In genomic region chr2:48445091-48445725, GRCh38 we compare ENCODE assay signal across 27 cellular contexts. TPM values are rescaled to one million over a fixed set of nuclear protein-coding genes. Genes with fewer than 3 reads are reported as not detected.
A peak's percentile ranks its signal among the peaks of the same experiment; 100 is the strongest.
DNase-seq lines count a peak whose midpoint lies in the region; TF ChIP-seq lines count a peak whose summit lies in the region.
"Had no signal": no experiment of that assay in that cellular context is flagged by ENCODE, and none has a peak within 500 bp of the region (broad histone marks: within the 10 kb centered on the region; RNA-seq: fewer than 3 reads in every experiment).

No MANE protein-coding gene starts in this region.

- whole genome bisulfite sequencing in hepatocyte (ENCODE audit: low lambda C conversion rate, missing lambda C conversion rate), result 77% methylated on average over 3 of the region's 3 CpGs

- H3K9me2 ChIP-seq in PC-9 (ENCODE audit: insufficient read depth) (no peaks in the 10 kb centered on the region), hepatocyte (replicated peaks; ENCODE audit: insufficient read depth) (no peaks in the 10 kb centered on the region)

- intact Hi-C loops in PC-9 (cut with micrococcal nuclease; ENCODE audit: unreplicated experiment), result no loop called here
- intact Hi-C loops in CD4-positive, alpha-beta memory T cell (cut with micrococcal nuclease), result no loop called here

- H3K9me3 Mint-ChIP-seq in activated naive CD4-positive, alpha-beta T cell treated with anti-CD3 and anti-CD28 coated beads, Interleukin-2, amount 50 U/mL, for 24 hours, result no peaks in the 10 kb centered on the region
- H3K9me3 Mint-ChIP-seq in activated naive CD4-positive, alpha-beta T cell treated with anti-CD3 and anti-CD28 coated beads, Interleukin-2, amount 10 ng/mL, durations not matched to agents 7 days and 5 days, result no peaks in the 10 kb centered on the region
- H3K9me3 Mint-ChIP-seq in type B pancreatic cell, result no peaks in the 10 kb centered on the region
- no peaks in the 10 kb centered on the region for H3K9me3 Mint-ChIP-seq in CD4-positive, alpha-beta memory T cell
- no peaks in the 10 kb centered on the region for H3K9me3 Mint-ChIP-seq in chondrocyte (ENCODE audit: low read depth)
- H3K9me3 Mint-ChIP-seq: brain; dendritic cell treated with granulocyte-macrophage colony-stimulating factor and Interleukin-4, amounts not matched to agents 40 ng/mL and 50 ng/mL, for 4 days; memory B cell; naive B cell; stimulated activated naive CD8-positive, alpha-beta T cell treated with anti-CD3 and anti-CD28 coated beads, Interleukin-15, amount 100 ng/mL, for 72 hours; T-helper 2 cell treated with Interferon-gamma antibody and Interleukin-4, amounts not matched to agents 5 μg/mL and 100 μg/mL, for 36 hours had no signal

- no peak for DNase-seq in activated naive CD4-positive, alpha-beta T cell treated with anti-CD3 and anti-CD28 coated beads, Interleukin-2, amount 10 ng/mL, durations not matched to agents 7 days and 5 days
- DNase-seq in PC-9 (peak; percentile 16 to 81), hepatocyte (ENCODE audit: low spot score) (peak; percentile 33), type B pancreatic cell (ENCODE audit: extremely low spot score, unreplicated experiment) (no peak), chondrocyte (ENCODE audit: low spot score) (no peak), H4 (ENCODE audit: low spot score) (no peak)
- no peak for DNase-seq in CD4-positive, alpha-beta memory T cell
- DNase-seq: activated CD4-positive, CD25-positive, alpha-beta regulatory T cell; activated CD8-positive, alpha-beta T cell treated with anti-CD3 and anti-CD28 coated beads, Interleukin-2, amount 10 ng/mL, durations not matched to agents 7 days and 5 days; DMS153; foreskin fibroblast; naive B cell; NCI-H1105; NCI-H524 treated with DMSO at 0.1 percent for 48 hours; OCI-M1; posterior cingulate gyrus; stimulated activated CD4-positive, alpha-beta T cell treated with anti-CD3 and anti-CD28 coated beads, Interleukin-2, amount 100 ng/mL, for 48 hours; stimulated activated naive CD8-positive, alpha-beta T cell treated with anti-CD3 and anti-CD28 coated beads, Interleukin-15, amount 100 ng/mL, for 72 hours; upper lobe of right lung had no signal

- H3K27ac ChIP-seq in PC-9 (no peak overlapping the region), hepatocyte (peak overlapping the region; percentile 2)
- no peak overlapping the region for H3K27ac ChIP-seq in CD4-positive, alpha-beta memory T cell (ENCODE audit: low read depth, low read length)
- H3K27ac ChIP-seq: C4-2B, HL-60, upper lobe of right lung had no signal

- H3K4me1 ChIP-seq in PC-9 (replicated peaks; ENCODE audit: insufficient read depth) (peaks cover 66% of the 10 kb centered on the region), hepatocyte (ENCODE audit: insufficient read depth) (peaks cover 27% of the 10 kb centered on the region)
- H3K4me1 ChIP-seq in CD4-positive, alpha-beta memory T cell (ENCODE audit: insufficient read depth, low read length), result peaks cover 78% of the 10 kb centered on the region

- H3K9me3 ChIP-seq in PC-9 (ENCODE audit: insufficient read depth, low read depth) (no peaks in the 10 kb centered on the region), hepatocyte (ENCODE audit: low read depth) (no peaks in the 10 kb centered on the region)
- H3K9me3 ChIP-seq in CD4-positive, alpha-beta memory T cell (ENCODE audit: control insufficient read depth in 1 of 2, low read length in 2 of 2), result no peaks in the 10 kb centered on the region
- H3K9me3 ChIP-seq: upper lobe of right lung had no signal

- H3K27ac Mint-ChIP-seq in activated naive CD4-positive, alpha-beta T cell treated with anti-CD3 and anti-CD28 coated beads, Interleukin-2, amount 50 U/mL, for 24 hours, result peak overlapping the region; percentile 43
- H3K27ac Mint-ChIP-seq in activated naive CD4-positive, alpha-beta T cell treated with anti-CD3 and anti-CD28 coated beads, Interleukin-2, amount 10 ng/mL, durations not matched to agents 7 days and 5 days, result no peak overlapping the region
- H3K27ac Mint-ChIP-seq in type B pancreatic cell, result peak overlapping the region; percentile 61
- H3K27ac Mint-ChIP-seq in CD4-positive, alpha-beta memory T cell, result peak overlapping the region in 2 of 7 donors; percentile 49 to 62
- H3K27ac Mint-ChIP-seq in chondrocyte (ENCODE audit: unreplicated experiment), result no peak overlapping the region
- H3K27ac Mint-ChIP-seq: activated CD8-positive, alpha-beta T cell treated with anti-CD3 and anti-CD28 coated beads, Interleukin-2, amount 10 ng/mL, durations not matched to agents 7 days and 5 days; brain; dendritic cell treated with granulocyte-macrophage colony-stimulating factor and Interleukin-4, amounts not matched to agents 40 ng/mL and 50 ng/mL, for 4 days; memory B cell had no signal

- H3K79me2 ChIP-seq in PC-9 (ENCODE audit: low read depth) (peaks cover 71% of the 10 kb centered on the region), hepatocyte (peaks cover 72% of the 10 kb centered on the region)

- no peaks in the 10 kb centered on the region for H3K36me3 Mint-ChIP-seq in activated naive CD4-positive, alpha-beta T cell treated with anti-CD3 and anti-CD28 coated beads, Interleukin-2, amount 50 U/mL, for 24 hours
- peaks cover 13% of the 10 kb centered on the region for H3K36me3 Mint-ChIP-seq in activated naive CD4-positive, alpha-beta T cell treated with anti-CD3 and anti-CD28 coated beads, Interleukin-2, amount 10 ng/mL, durations not matched to agents 7 days and 5 days
- H3K36me3 Mint-ChIP-seq in type B pancreatic cell (no peaks in the 10 kb centered on the region), chondrocyte (ENCODE audit: low read depth) (peaks cover 2% of the 10 kb centered on the region)
- H3K36me3 Mint-ChIP-seq in CD4-positive, alpha-beta memory T cell, result peaks cover 0 to 9% of the 10 kb centered on the region in 2 donors

- H3K27me3 ChIP-seq in PC-9 (ENCODE audit: insufficient read depth, low read depth) (no peaks in the 10 kb centered on the region), hepatocyte (no peaks in the 10 kb centered on the region)
- H3K27me3 ChIP-seq in CD4-positive, alpha-beta memory T cell (ENCODE audit: insufficient read depth, low read length), result no peaks in the 10 kb centered on the region
- H3K27me3 ChIP-seq: upper lobe of right lung had no signal

- H4K20me1 ChIP-seq in PC-9 (ENCODE audit: insufficient read depth), result peaks cover 5% of the 10 kb centered on the region; the same call in 1 of the 2 replicates
- H4K20me1 ChIP-seq in hepatocyte (ENCODE audit: insufficient read depth, poor library complexity, severe bottlenecking), result no peaks in the 10 kb centered on the region

- TF ChIP-seq CTCF in PC-9 (conservative IDR thresholded peaks at IDR 0.05), result no peak
- TF ChIP-seq CTCF in hepatocyte (IDR thresholded peaks at IDR 0.05; ENCODE audit: poor library complexity), result no peak
- no peak for TF ChIP-seq CTCF in type B pancreatic cell (conservative IDR thresholded peaks at IDR 0.05)
- no peak for TF ChIP-seq CTCF in chondrocyte (IDR thresholded peaks at IDR 0.05)

- BruUV-seq in PC-9 (replicated peaks; lab: Mats Ljungman, UMichigan), result no TSS peak

- no peak overlapping the region for H3K4me3 Mint-ChIP-seq in activated naive CD4-positive, alpha-beta T cell treated with anti-CD3 and anti-CD28 coated beads, Interleukin-2, amount 50 U/mL, for 24 hours
- no peak overlapping the region for H3K4me3 Mint-ChIP-seq in activated naive CD4-positive, alpha-beta T cell treated with anti-CD3 and anti-CD28 coated beads, Interleukin-2, amount 10 ng/mL, durations not matched to agents 7 days and 5 days
- H3K4me3 Mint-ChIP-seq in type B pancreatic cell (peak overlapping the region; percentile 60), chondrocyte (ENCODE audit: unreplicated experiment) (no peak overlapping the region)
- no peak overlapping the region for H3K4me3 Mint-ChIP-seq in CD4-positive, alpha-beta memory T cell
- H3K4me3 Mint-ChIP-seq: activated CD8-positive, alpha-beta T cell treated with anti-CD3 and anti-CD28 coated beads, Interleukin-2, amount 10 ng/mL, durations not matched to agents 7 days and 5 days; brain; dendritic cell treated with granulocyte-macrophage colony-stimulating factor and Interleukin-4, amounts not matched to agents 40 ng/mL and 50 ng/mL, for 4 days; memory B cell; stimulated activated naive CD8-positive, alpha-beta T cell treated with anti-CD3 and anti-CD28 coated beads, Interleukin-15, amount 100 ng/mL, for 72 hours; T-helper 2 cell treated with Interferon-gamma antibody and Interleukin-4, amounts not matched to agents 5 μg/mL and 100 μg/mL, for 36 hours had no signal

- H3F3A ChIP-seq in PC-9 (ENCODE audit: insufficient read depth, low read depth), result peaks cover 32% of the 10 kb centered on the region

- H2AFZ ChIP-seq in PC-9, result no peak overlapping the region
- H2AFZ ChIP-seq in hepatocyte, result no peak overlapping the region

- H3K4me2 ChIP-seq in PC-9, result peak overlapping the region; percentile 28
- peak overlapping the region; percentile 15 for H3K4me2 ChIP-seq in hepatocyte

- H3K27me3 Mint-ChIP-seq in activated naive CD4-positive, alpha-beta T cell treated with anti-CD3 and anti-CD28 coated beads, Interleukin-2, amount 50 U/mL, for 24 hours, result no peaks in the 10 kb centered on the region
- H3K27me3 Mint-ChIP-seq in activated naive CD4-positive, alpha-beta T cell treated with anti-CD3 and anti-CD28 coated beads, Interleukin-2, amount 10 ng/mL, durations not matched to agents 7 days and 5 days, result no peaks in the 10 kb centered on the region
- H3K27me3 Mint-ChIP-seq in type B pancreatic cell (no peaks in the 10 kb centered on the region), chondrocyte (ENCODE audit: low read depth) (no peaks in the 10 kb centered on the region)
- H3K27me3 Mint-ChIP-seq in CD4-positive, alpha-beta memory T cell, result no peaks in the 10 kb centered on the region
- H3K27me3 Mint-ChIP-seq: dendritic cell treated with granulocyte-macrophage colony-stimulating factor and Interleukin-4, amounts not matched to agents 40 ng/mL and 50 ng/mL, for 4 days; memory B cell; naive B cell; stimulated activated naive CD8-positive, alpha-beta T cell treated with anti-CD3 and anti-CD28 coated beads, Interleukin-15, amount 100 ng/mL, for 72 hours had no signal

- H3K4me3 ChIP-seq in PC-9 (no peak overlapping the region), hepatocyte (no peak overlapping the region)
- no peak overlapping the region for H3K4me3 ChIP-seq in CD4-positive, alpha-beta memory T cell (ENCODE audit: low read length in 2 of 2)
- H3K4me3 ChIP-seq: K562, upper lobe of right lung had no signal

- CTCF ChIA-PET in activated naive CD4-positive, alpha-beta T cell treated with anti-CD3 and anti-CD28 coated beads, Interleukin-2, amount 10 ng/mL, durations not matched to agents 7 days and 5 days (lab: Charles Lee), result interaction anchor here (1.0 kb wide), 1 partner anchor 9 kb away, joined by 3 read pairs; no protein-coding TSS in a partner anchor
- CTCF ChIA-PET in PC-9 (lab: Charles Lee), result no interaction called here
- CTCF ChIA-PET in CD4-positive, alpha-beta memory T cell (lab: Charles Lee; ENCODE audit: partially characterized antibody), result interaction anchor here (1.0 to 1.2 kb wide), 3 partner anchors 338 to 587 kb away, joined by 4 read pairs; no protein-coding TSS in a partner anchor

- H3K36me3 ChIP-seq in PC-9 (ENCODE audit: low read depth) (no peaks in the 10 kb centered on the region), hepatocyte (replicated peaks; ENCODE audit: insufficient read depth, low read depth) (no peaks in the 10 kb centered on the region)
- H3K36me3 ChIP-seq in CD4-positive, alpha-beta memory T cell (ENCODE audit: insufficient read depth, low read length), result no peaks in the 10 kb centered on the region
- H3K36me3 ChIP-seq: upper lobe of right lung had no signal

- POLR2A ChIA-PET in PC-9 (lab: Charles Lee; ENCODE audit: unreplicated experiment), result interaction anchor here (0.6 kb wide), 1 partner anchor 928 kb away, joined by 5 read pairs; no protein-coding TSS in a partner anchor
- POLR2A ChIA-PET in CD4-positive, alpha-beta memory T cell (lab: Charles Lee; ENCODE audit: partially characterized antibody), result interaction anchor here (0.5 to 1.0 kb wide), 2 partner anchors 10 to 103 kb away, joined by 4 to 6 read pairs; no protein-coding TSS in a partner anchor

- peaks cover 38% of the 10 kb centered on the region for H3K4me1 Mint-ChIP-seq in activated naive CD4-positive, alpha-beta T cell treated with anti-CD3 and anti-CD28 coated beads, Interleukin-2, amount 50 U/mL, for 24 hours
- H3K4me1 Mint-ChIP-seq in activated naive CD4-positive, alpha-beta T cell treated with anti-CD3 and anti-CD28 coated beads, Interleukin-2, amount 10 ng/mL, durations not matched to agents 7 days and 5 days, result peaks cover 48% of the 10 kb centered on the region
- H3K4me1 Mint-ChIP-seq in type B pancreatic cell (ENCODE audit: unreplicated experiment) (peaks cover 6% of the 10 kb centered on the region), chondrocyte (ENCODE audit: low read depth) (peaks cover 26% of the 10 kb centered on the region)
- H3K4me1 Mint-ChIP-seq in CD4-positive, alpha-beta memory T cell, result peaks cover 23 to 47% (median 38%) of the 10 kb centered on the region in 4 donors

RNA-seq across cellular contexts. Expression of gene PPP1R21, which starts 4.6 kb away (rescaled TPM):
- total RNA-seq in PC-9 (2021) (16.2 and 20.0 TPM in 2 replicates), hepatocyte (28.8 and 32.9 TPM in 2 replicates), type B pancreatic cell (ENCODE audit: low replicate concordance) (26.0 and 41.3 TPM in 2 replicates), chondrocyte (13.3 to 18.6 TPM (median 16.4 TPM) in 3 replicates)
- 25.0 and 26.2 TPM in 2 replicates for polyA plus RNA-seq in hepatocyte
- total RNA-seq in CD4-positive, alpha-beta memory T cell, result 10 to 100 TPM; 39.3 to 46.5 TPM
- polyA plus RNA-seq in CD4-positive, alpha-beta memory T cell, result 10 to 100 TPM; 16.0 to 25.2 TPM
- total RNA-seq in H4 (2014; rRNA removed; shearing (Covaris generic)), result 6.7 and 11.5 TPM in 2 replicates

Comparison
In these comparisons a context has a peak if more than half of its experiments do, and no peak if none do; other contexts are left out.
1. H3K27ac Mint-ChIP-seq: peak in activated naive CD4-positive, alpha-beta T cell treated with anti-CD3 and anti-CD28 coated beads, Interleukin-2, amount 50 U/mL, for 24 hours (single experiment) and type B pancreatic cell (single experiment); none in activated naive CD4-positive, alpha-beta T cell treated with anti-CD3 and anti-CD28 coated beads, Interleukin-2, amount 10 ng/mL, durations not matched to agents 7 days and 5 days (single experiment) and chondrocyte (single experiment).
2. DNase-seq: peak in PC-9 (2 of 2) and hepatocyte (single experiment); none in activated naive CD4-positive, alpha-beta T cell treated with anti-CD3 and anti-CD28 coated beads, Interleukin-2, amount 10 ng/mL, durations not matched to agents 7 days and 5 days (single experiment), type B pancreatic cell (single experiment), CD4-positive, alpha-beta memory T cell (0 of 5), chondrocyte (single experiment) and H4 (single experiment).